ENCODE assay signal across 1 cellular context in genomic region chr17:46764709-46765401, GRCh38.
TF ChIP-seq lines count a peak whose summit lies in the region.

No MANE protein-coding gene starts in this region.

TF ChIP-seq in K562, 482 proteins besides CTCF, POLR2A, EP300 and RAD21 (continued from another document and continues in another):
- TF ChIP-seq, protein P1, sequence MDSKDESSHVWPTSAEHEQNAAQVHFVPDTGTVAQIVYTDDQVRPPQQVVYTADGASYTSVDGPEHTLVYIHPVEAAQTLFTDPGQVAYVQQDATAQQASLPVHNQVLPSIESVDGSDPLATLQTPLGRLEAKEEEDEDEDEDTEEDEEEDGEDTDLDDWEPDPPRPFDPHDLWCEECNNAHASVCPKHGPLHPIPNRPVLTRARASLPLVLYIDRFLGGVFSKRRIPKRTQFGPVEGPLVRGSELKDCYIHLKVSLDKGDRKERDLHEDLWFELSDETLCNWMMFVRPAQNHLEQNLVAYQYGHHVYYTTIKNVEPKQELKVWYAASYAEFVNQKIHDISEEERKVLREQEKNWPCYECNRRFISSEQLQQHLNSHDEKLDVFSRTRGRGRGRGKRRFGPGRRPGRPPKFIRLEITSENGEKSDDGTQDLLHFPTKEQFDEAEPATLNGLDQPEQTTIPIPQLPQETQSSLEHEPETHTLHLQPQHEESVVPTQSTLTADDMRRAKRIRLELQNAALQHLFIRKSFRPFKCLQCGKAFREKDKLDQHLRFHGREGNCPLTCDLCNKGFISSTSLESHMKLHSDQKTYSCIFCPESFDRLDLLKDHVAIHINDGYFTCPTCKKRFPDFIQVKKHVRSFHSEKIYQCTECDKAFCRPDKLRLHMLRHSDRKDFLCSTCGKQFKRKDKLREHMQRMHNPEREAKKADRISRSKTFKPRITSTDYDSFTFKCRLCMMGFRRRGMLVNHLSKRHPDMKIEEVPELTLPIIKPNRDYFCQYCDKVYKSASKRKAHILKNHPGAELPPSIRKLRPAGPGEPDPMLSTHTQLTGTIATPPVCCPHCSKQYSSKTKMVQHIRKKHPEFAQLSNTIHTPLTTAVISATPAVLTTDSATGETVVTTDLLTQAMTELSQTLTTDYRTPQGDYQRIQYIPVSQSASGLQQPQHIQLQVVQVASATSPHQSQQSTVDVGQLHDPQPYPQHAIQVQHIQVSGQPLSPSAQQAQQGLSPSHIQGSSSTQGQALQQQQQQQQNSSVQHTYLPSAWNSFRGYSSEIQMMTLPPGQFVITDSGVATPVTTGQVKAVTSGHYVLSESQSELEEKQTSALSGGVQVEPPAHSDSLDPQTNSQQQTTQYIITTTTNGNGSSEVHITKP (IDR thresholded peaks at IDR 0.05; ENCODE audit: partially characterized antibody) = no peak
- 0 out of 4 replicates have a peak, but pooled peaks of 1 of the 2 experiments have one; percentile 45 for TF ChIP-seq FOXK2 (conservative IDR thresholded peaks at IDR 0.05 in 1 of 2, IDR thresholded peaks at IDR 0.05 in 1 of 2; ENCODE audit: low read depth in 2 of 2)
- TF ChIP-seq C11orf30 (IDR thresholded peaks at IDR 0.05; ENCODE audit: low read depth) = peak; percentile 27
- no peak for TF ChIP-seq PTRF (tag; IDR thresholded peaks at IDR 0.05)
- no peak for TF ChIP-seq ZNF124 (CRISPR knock-in tag; IDR thresholded peaks at IDR 0.05)
- TF ChIP-seq FOS (IDR thresholded peaks at IDR 0.05; ENCODE audit: extremely low read depth, insufficient read length) = no peak
- TF ChIP-seq ZNF217 (CRISPR knock-in tag; IDR thresholded peaks at IDR 0.05) = no peak
- TF ChIP-seq HIVEP1 (CRISPR knock-in tag; IDR thresholded peaks at IDR 0.05) = no peak
- TF ChIP-seq SMAD3 (CRISPR knock-in tag; conservative IDR thresholded peaks at IDR 0.05) = no peak
- no peak for TF ChIP-seq ZNF174 (CRISPR knock-in tag; IDR thresholded peaks at IDR 0.05)
- no peak for TF ChIP-seq ZNF764 (CRISPR knock-in tag; IDR thresholded peaks at IDR 0.05; ENCODE audit: low read depth)
- no peak for TF ChIP-seq ZNF449 (CRISPR knock-in tag; IDR thresholded peaks at IDR 0.05)
- no peak for TF ChIP-seq RNF219 (CRISPR knock-in tag; IDR thresholded peaks at IDR 0.05)
- no peak for TF ChIP-seq SMAD1 (IDR thresholded peaks at IDR 0.05; ENCODE audit: low read depth, low read length, partially characterized antibody)
- no peak for TF ChIP-seq NR0B1 (IDR thresholded peaks at IDR 0.05; ENCODE audit: partially characterized antibody)
- TF ChIP-seq, protein P2, sequence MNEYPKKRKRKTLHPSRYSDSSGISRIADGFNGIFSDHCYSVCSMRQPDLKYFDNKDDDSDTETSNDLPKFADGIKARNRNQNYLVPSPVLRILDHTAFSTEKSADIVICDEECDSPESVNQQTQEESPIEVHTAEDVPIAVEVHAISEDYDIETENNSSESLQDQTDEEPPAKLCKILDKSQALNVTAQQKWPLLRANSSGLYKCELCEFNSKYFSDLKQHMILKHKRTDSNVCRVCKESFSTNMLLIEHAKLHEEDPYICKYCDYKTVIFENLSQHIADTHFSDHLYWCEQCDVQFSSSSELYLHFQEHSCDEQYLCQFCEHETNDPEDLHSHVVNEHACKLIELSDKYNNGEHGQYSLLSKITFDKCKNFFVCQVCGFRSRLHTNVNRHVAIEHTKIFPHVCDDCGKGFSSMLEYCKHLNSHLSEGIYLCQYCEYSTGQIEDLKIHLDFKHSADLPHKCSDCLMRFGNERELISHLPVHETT (CRISPR knock-in tag; conservative IDR thresholded peaks at IDR 0.05 in 1 of 2, IDR thresholded peaks at IDR 0.05 in 1 of 2) = no peak
- TF ChIP-seq HOMEZ (CRISPR knock-in tag; IDR thresholded peaks at IDR 0.05) = no peak
- TF ChIP-seq ZNF282 (CRISPR knock-in tag; IDR thresholded peaks at IDR 0.05) = no peak
- TF ChIP-seq TSHZ1 (CRISPR knock-in tag; IDR thresholded peaks at IDR 0.05) = no peak
- TF ChIP-seq CBFA2T2 (conservative IDR thresholded peaks at IDR 0.05) = peak; percentile 51
- no peak for TF ChIP-seq MXI1 (IDR thresholded peaks at IDR 0.05; ENCODE audit: low read depth, low read length)
- peak; percentile 49 for TF ChIP-seq NCOR1 (IDR thresholded peaks at IDR 0.05)
- TF ChIP-seq, protein P3, sequence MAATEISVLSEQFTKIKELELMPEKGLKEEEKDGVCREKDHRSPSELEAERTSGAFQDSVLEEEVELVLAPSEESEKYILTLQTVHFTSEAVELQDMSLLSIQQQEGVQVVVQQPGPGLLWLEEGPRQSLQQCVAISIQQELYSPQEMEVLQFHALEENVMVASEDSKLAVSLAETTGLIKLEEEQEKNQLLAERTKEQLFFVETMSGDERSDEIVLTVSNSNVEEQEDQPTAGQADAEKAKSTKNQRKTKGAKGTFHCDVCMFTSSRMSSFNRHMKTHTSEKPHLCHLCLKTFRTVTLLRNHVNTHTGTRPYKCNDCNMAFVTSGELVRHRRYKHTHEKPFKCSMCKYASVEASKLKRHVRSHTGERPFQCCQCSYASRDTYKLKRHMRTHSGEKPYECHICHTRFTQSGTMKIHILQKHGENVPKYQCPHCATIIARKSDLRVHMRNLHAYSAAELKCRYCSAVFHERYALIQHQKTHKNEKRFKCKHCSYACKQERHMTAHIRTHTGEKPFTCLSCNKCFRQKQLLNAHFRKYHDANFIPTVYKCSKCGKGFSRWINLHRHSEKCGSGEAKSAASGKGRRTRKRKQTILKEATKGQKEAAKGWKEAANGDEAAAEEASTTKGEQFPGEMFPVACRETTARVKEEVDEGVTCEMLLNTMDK (IDR thresholded peaks at IDR 0.05; ENCODE audit: borderline replicate concordance, insufficient read depth, low read depth, low read length, poor library complexity, severe bottlenecking) = no peak
- no peak for TF ChIP-seq KLF16 (IDR thresholded peaks at IDR 0.05)
- no peak for TF ChIP-seq ZNF143 (CRISPR knock-in tag; IDR thresholded peaks at IDR 0.05)
- TF ChIP-seq PHF8 (IDR thresholded peaks at IDR 0.05; ENCODE audit: borderline replicate concordance, low read length) = no peak; the same call in 1 of the 2 replicates
- TF ChIP-seq ZBTB8A (IDR thresholded peaks at IDR 0.05; ENCODE audit: partially characterized antibody) = no peak
- TF ChIP-seq, protein P4, sequence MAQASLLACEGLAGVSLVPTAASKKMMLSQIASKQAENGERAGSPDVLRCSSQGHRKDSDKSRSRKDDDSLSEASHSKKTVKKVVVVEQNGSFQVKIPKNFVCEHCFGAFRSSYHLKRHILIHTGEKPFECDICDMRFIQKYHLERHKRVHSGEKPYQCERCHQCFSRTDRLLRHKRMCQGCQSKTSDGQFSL (CRISPR knock-in tag; IDR thresholded peaks at IDR 0.05) = no peak
- TF ChIP-seq, protein P4 (tag; IDR thresholded peaks at IDR 0.05) = no peak
- no peak for TF ChIP-seq CBX3 (IDR thresholded peaks at IDR 0.05; ENCODE audit: borderline replicate concordance in 1 of 2, low read length in 2 of 2)
- no peak for TF ChIP-seq ZNF384 (IDR thresholded peaks at IDR 0.05; ENCODE audit: low read depth, low read length)
- TF ChIP-seq CAMTA2 (CRISPR knock-in tag; conservative IDR thresholded peaks at IDR 0.05) = no peak
- no peak for TF ChIP-seq ZNF76 (CRISPR knock-in tag; IDR thresholded peaks at IDR 0.05; ENCODE audit: borderline replicate concordance)
- no peak for TF ChIP-seq MLLT1 (IDR thresholded peaks at IDR 0.05)
- no peak for TF ChIP-seq TAF1 (IDR thresholded peaks at IDR 0.05; ENCODE audit: control insufficient read depth, extremely low read depth, insufficient read depth, low read length, severe bottlenecking)
- no peak for TF ChIP-seq OTX1 (CRISPR knock-in tag; IDR thresholded peaks at IDR 0.05)
- peak; percentile 71; the same call in 1 of the 2 replicates for TF ChIP-seq JUND (IDR thresholded peaks at IDR 0.05; ENCODE audit: borderline replicate concordance, low read depth, low read length)
- 0 out of 3 replicates have a peak, but pooled peaks have one; percentile 63 for TF ChIP-seq JUND (tag; IDR thresholded peaks at IDR 0.05; ENCODE audit: borderline replicate concordance, low read depth, low read length)
- TF ChIP-seq HDAC3 (IDR thresholded peaks at IDR 0.05; ENCODE audit: borderline replicate concordance, partially characterized antibody) = no peak
- TF ChIP-seq SIN3A (IDR thresholded peaks at IDR 0.05; ENCODE audit: borderline replicate concordance in 2 of 2, control insufficient read depth in 1 of 2, low read depth in 2 of 2, low read length in 2 of 2) = no peak
